In genomic region chr16:57802635-57803412, GRCh38 we compare ENCODE assay signal across 8 cellular contexts. TPM values are rescaled to one million over a fixed set of nuclear protein-coding genes. Genes with fewer than 3 reads are reported as not detected.
A peak's percentile ranks its signal among the peaks of the same experiment; 100 is the strongest.
DNase-seq lines count a peak whose midpoint lies in the region; ATAC-seq and TF ChIP-seq lines count a peak whose summit lies in the region.

No MANE protein-coding gene starts in this region.

- H3K36me3 ChIP-seq in hepatocyte (replicated peaks; ENCODE audit: insufficient read depth, low read depth): no peaks in the 10 kb centered on the region

- H3K4me1 ChIP-seq in hepatocyte (ENCODE audit: insufficient read depth): peaks cover 60% of the 10 kb centered on the region

- peak overlapping the region; percentile 92 for H3K4me3 Mint-ChIP-seq in activated naive CD4-positive, alpha-beta T cell treated with anti-CD3 and anti-CD28 coated beads, Interleukin-2, amount 50 U/mL, for 24 hours

- no peak for DNase-seq in activated naive CD4-positive, alpha-beta T cell treated with anti-CD3 and anti-CD28 coated beads, Interleukin-2, amount 50 U/mL, for 16 hours
- DNase-seq in hepatocyte (ENCODE audit: low spot score) (peak; percentile 67), renal cortical epithelial cell (ENCODE audit: low read depth) (peak; percentile 48), SKM-1 treated with dmso at 0.1 percent for 144 hours (lab: John Stamatoyannopoulos, UW; ENCODE audit: unreplicated experiment) (no peak)

- WGBS in adipose tissue, 3 donors: 23 to 47% (median 30%) methylated on average over 27 to 35 of the region's 35 CpGs
- 23% methylated on average over 35 of the region's 35 CpGs for WGBS in hepatocyte (ENCODE audit: low lambda C conversion rate, missing lambda C conversion rate)

- peak overlapping the region; percentile 57 for H3K4me3 ChIP-seq in hepatocyte

- H3K4me1 Mint-ChIP-seq in activated naive CD4-positive, alpha-beta T cell treated with anti-CD3 and anti-CD28 coated beads, Interleukin-2, amount 50 U/mL, for 24 hours: peaks cover 35% of the 10 kb centered on the region

- peak overlapping the region; percentile 90 for H3K4me2 ChIP-seq in hepatocyte

- H4K20me1 ChIP-seq in hepatocyte (ENCODE audit: insufficient read depth, poor library complexity, severe bottlenecking): no peaks in the 10 kb centered on the region

- H3K27ac ChIP-seq in adipose tissue (ENCODE audit: low read depth, low read length) (peak overlapping the region; percentile 21), hepatocyte (peak overlapping the region; percentile 96)

- ATAC-seq in GM19035 (IDR thresholded peaks at IDR 0.05; ENCODE audit: unreplicated experiment) (no peak), HG03520 (IDR thresholded peaks at IDR 0.05; ENCODE audit: unreplicated experiment) (no peak)

- peak overlapping the region; percentile 47 for H2AFZ ChIP-seq in hepatocyte

- TF ChIP-seq CTCF in hepatocyte (IDR thresholded peaks at IDR 0.05; ENCODE audit: poor library complexity): no peak

- H3K27me3 Mint-ChIP-seq in activated naive CD4-positive, alpha-beta T cell treated with anti-CD3 and anti-CD28 coated beads, Interleukin-2, amount 50 U/mL, for 24 hours: peaks cover 19% of the 10 kb centered on the region

- H3K36me3 Mint-ChIP-seq in activated naive CD4-positive, alpha-beta T cell treated with anti-CD3 and anti-CD28 coated beads, Interleukin-2, amount 50 U/mL, for 24 hours: no peaks in the 10 kb centered on the region

- H3K9me2 ChIP-seq in hepatocyte (replicated peaks; ENCODE audit: insufficient read depth): no peaks in the 10 kb centered on the region

- H3K27ac Mint-ChIP-seq in activated naive CD4-positive, alpha-beta T cell treated with anti-CD3 and anti-CD28 coated beads, Interleukin-2, amount 50 U/mL, for 24 hours: peak overlapping the region; percentile 83

- H3K9me3 Mint-ChIP-seq in activated naive CD4-positive, alpha-beta T cell treated with anti-CD3 and anti-CD28 coated beads, Interleukin-2, amount 50 U/mL, for 24 hours: no peaks in the 10 kb centered on the region

- no peaks in the 10 kb centered on the region for H3K27me3 ChIP-seq in hepatocyte

- no peaks in the 10 kb centered on the region for H3K9me3 ChIP-seq in hepatocyte (ENCODE audit: low read depth)

- peaks cover 35% of the 10 kb centered on the region for H3K79me2 ChIP-seq in hepatocyte

RNA-seq across cellular contexts. Expression of gene KIFC3, which starts 0.5 kb away (rescaled TPM):
- polyA plus RNA-seq in adipose tissue (10 to 100 TPM; 21.9 to 35.1 (median 31.6) TPM), hepatocyte (55.3 and 66.5 TPM in 2 replicates)
- total RNA-seq in hepatocyte (41.4 and 49.7 TPM in 2 replicates), renal cortical epithelial cell (160 and 445 TPM in 2 replicates)

Comparison
In these comparisons a context has a peak if more than half of its experiments do, and no peak if none do; other contexts are left out.
1. DNase-seq: peak in hepatocyte (single experiment) and renal cortical epithelial cell (single experiment); none in activated naive CD4-positive, alpha-beta T cell treated with anti-CD3 and anti-CD28 coated beads, Interleukin-2, amount 50 U/mL, for 16 hours (single experiment) and SKM-1 treated with dmso at 0.1 percent for 144 hours (single experiment).